Comparison of ENCODE assay signal across 1 cellular context in genomic region chr19:941292-942132, GRCh38.
TF ChIP-seq lines count a peak whose summit lies in the region.

No MANE protein-coding gene starts in this region.

TF ChIP-seq in WTC11, 78 proteins besides CTCF, POLR2A, EP300 and RAD21 (continued from another document):
- TF ChIP-seq ZMAT4 (CRISPR knock-in tag; IDR thresholded peaks at IDR 0.05) = no peak
- no peak for TF ChIP-seq TCF7 (CRISPR knock-in tag; IDR thresholded peaks at IDR 0.05; ENCODE audit: low read depth)
- TF ChIP-seq ERG (CRISPR knock-in tag; IDR thresholded peaks at IDR 0.05) = no peak
- TF ChIP-seq AR (CRISPR knock-in tag; IDR thresholded peaks at IDR 0.05) = no peak
- TF ChIP-seq ATF6 (CRISPR knock-in tag; IDR thresholded peaks at IDR 0.05) = no peak
- no peak for TF ChIP-seq ATF2 (CRISPR knock-in tag; IDR thresholded peaks at IDR 0.05; ENCODE audit: borderline replicate concordance, low read depth)
- TF ChIP-seq CDX4 (CRISPR knock-in tag; IDR thresholded peaks at IDR 0.05; ENCODE audit: borderline replicate concordance) = no peak
- TF ChIP-seq ELF4 (CRISPR knock-in tag; IDR thresholded peaks at IDR 0.05; ENCODE audit: low read depth) = no peak
- no peak for TF ChIP-seq USF1 (CRISPR knock-in tag; IDR thresholded peaks at IDR 0.05)
